In the genomic region with DNA sequence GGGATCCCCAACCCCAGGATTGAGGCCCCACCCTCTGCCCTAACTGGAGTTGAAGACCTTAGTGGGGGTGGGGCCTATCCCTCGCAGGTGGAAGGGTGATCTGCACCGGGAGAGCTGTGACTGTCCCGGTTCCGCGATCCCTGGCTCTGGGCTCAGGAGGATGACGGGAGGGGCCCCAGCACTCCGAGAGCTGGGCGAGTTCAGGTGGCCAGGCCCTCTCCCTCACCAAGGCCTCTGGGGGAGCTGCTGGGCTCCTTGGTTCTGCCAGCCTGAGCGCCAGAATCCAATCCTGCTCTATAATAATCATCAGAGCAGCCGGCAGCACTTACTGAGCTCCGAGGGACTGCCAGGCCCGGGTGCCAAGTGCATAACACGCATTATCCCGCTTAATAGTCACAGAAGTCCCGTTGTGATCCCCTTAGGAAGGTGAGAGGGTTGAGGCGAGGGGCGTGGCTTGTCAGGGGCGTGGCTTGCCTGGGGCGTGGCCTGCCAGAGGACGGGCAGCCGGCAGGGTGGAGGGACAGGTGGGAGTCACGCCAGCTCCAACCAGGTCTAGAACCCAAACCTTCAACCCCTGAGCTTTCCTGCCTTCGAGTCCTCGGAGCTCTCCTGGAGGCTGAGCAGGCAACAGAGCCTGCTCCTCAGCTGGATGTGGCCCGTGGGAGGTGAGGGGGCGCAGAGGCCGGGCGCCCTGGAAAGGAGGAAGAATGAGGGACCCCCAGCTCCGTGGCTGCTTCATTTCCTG, we compare ENCODE assay signal across 8 cellular contexts. TPM values are rescaled to one million over a fixed set of nuclear protein-coding genes. Genes with fewer than 3 reads are reported as not detected.
DNase-seq lines count a peak whose midpoint lies in the region; ATAC-seq and TF ChIP-seq lines count a peak whose summit lies in the region.

No MANE protein-coding gene starts in this region.

- peak overlapping the region in 1 of 2 donors; percentile 15 for H3K27ac ChIP-seq in ascending aorta

- peak overlapping the region; percentile 9 for H3K9ac ChIP-seq in iPS-15b (ENCODE audit: low read depth, low read length)

- ATAC-seq in GM18867 (IDR thresholded peaks at IDR 0.05; ENCODE audit: unreplicated experiment), result no peak

- no peaks in the 10 kb centered on the region for H3K9me3 ChIP-seq in ascending aorta
- no peaks in the 10 kb centered on the region for H3K9me3 ChIP-seq in iPS-15b (ENCODE audit: control insufficient read depth, insufficient read depth, low read length)

- H3K4me3 ChIP-seq in ascending aorta, result peak overlapping the region; percentile 54 to 66
- peak overlapping the region; percentile 71 for H3K4me3 ChIP-seq in iPS-15b (ENCODE audit: low read depth, low read length)

- H3K36me3 ChIP-seq in ascending aorta (no peaks in the 10 kb centered on the region), iPS-15b (ENCODE audit: control insufficient read depth, insufficient read depth, low read length) (no peaks in the 10 kb centered on the region)

- intact Hi-C loops in ascending aorta (cut with DNase I), result loop anchor here (10.0 kb wide), 1 partner anchor 143 kb away; no protein-coding TSS in a partner anchor

- peak in 1 of 3 experiments; percentile 26 for TF ChIP-seq CTCF in ascending aorta (IDR thresholded peaks at IDR 0.05)

- H3K27me3 ChIP-seq in ascending aorta (no peaks in the 10 kb centered on the region), iPS-15b (ENCODE audit: control insufficient read depth, insufficient read depth, low read length) (peaks cover 50% of the 10 kb centered on the region)

- H3K4me1 ChIP-seq in ascending aorta (peaks cover 4 to 5% of the 10 kb centered on the region in 2 donors), iPS-15b (ENCODE audit: control insufficient read depth, insufficient read depth, low read length) (peaks cover 12% of the 10 kb centered on the region)

- DNase-seq in NCI-H748 (lab: John Stamatoyannopoulos, UW; ENCODE audit: unreplicated experiment) (peak; percentile 54), NCI-H748 treated with DMSO at 0.1 percent for 48 hours (lab: John Stamatoyannopoulos, UW) (no peak), T-helper 1 cell (peak; percentile 23 to 66 (median 47)), ascending aorta (ENCODE audit: low spot score in 2 of 2) (no peak), GM19240 (ENCODE audit: insufficient read length, low spot score) (no peak)
- peak; percentile 78 for DNase-seq in stimulated activated CD4-positive, alpha-beta T cell treated with anti-CD3 and anti-CD28 coated beads, Interleukin-15, amount 100 ng/mL, for 24 hours

RNA-seq across cellular contexts. Expression of a gene that starts 7.2 kb away (rescaled TPM):
- total RNA-seq in ascending aorta, result 1.8 TPM

Comparison
In these comparisons a context has a peak if more than half of its experiments do, and no peak if none do; other contexts are left out.
1. DNase-seq: peak in NCI-H748 (single experiment), T-helper 1 cell (5 of 5) and stimulated activated CD4-positive, alpha-beta T cell treated with anti-CD3 and anti-CD28 coated beads, Interleukin-15, amount 100 ng/mL, for 24 hours (single experiment); none in NCI-H748 treated with DMSO at 0.1 percent for 48 hours (single experiment), ascending aorta (0 of 2) and GM19240 (single experiment).